In the genomic region with DNA sequence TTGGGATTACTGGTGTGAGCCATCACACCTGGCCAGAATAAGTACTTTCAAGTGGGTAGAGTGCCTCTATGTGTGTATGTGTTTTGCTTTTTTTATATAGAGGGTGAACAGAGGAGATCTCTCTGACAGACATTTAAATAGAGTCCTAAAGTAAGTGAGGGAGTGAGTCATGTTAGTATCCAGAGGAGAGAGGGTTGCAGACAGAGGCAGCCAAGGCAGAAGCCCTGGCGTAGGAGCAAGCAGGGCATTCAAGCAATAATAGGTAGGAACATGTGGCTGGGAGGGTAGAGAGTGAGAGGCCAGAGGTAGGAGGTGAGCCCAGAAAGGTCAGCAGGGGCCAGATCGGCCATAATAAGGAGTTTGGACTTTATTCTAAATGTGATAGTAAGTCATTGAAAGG, we compare ENCODE assay signal across 14 cellular contexts. TPM values are rescaled to one million over a fixed set of nuclear protein-coding genes. Genes with fewer than 3 reads are reported as not detected.
DNase-seq lines count a peak whose midpoint lies in the region; ATAC-seq and TF ChIP-seq lines count a peak whose summit lies in the region.
"Had no signal": no experiment of that assay in that cellular context is flagged by ENCODE, and none has a peak within 500 bp of the region (broad histone marks: within the 10 kb centered on the region; RNA-seq: fewer than 3 reads in every experiment).

No MANE protein-coding gene starts in this region.

- ATAC-seq in right lobe of liver = no peak

- H3K9me3 ChIP-seq in mesodermal cell (ENCODE audit: control insufficient read depth, low read length) (peaks cover 3% of the 10 kb centered on the region), right lobe of liver (no peaks in the 10 kb centered on the region)
- H3K9me3 ChIP-seq: BLaER1 treated with 17β-estradiol and CSF1 and Interleukin-3, amounts not matched to agents 10 nM and 100 nM; HAP-1; thoracic aorta had no signal

- peaks cover 46% of the 10 kb centered on the region for H3K36me3 ChIP-seq in mesodermal cell (ENCODE audit: control insufficient read depth, insufficient read depth, low read length)
- H3K36me3 ChIP-seq in H7 (replicated peaks; ENCODE audit: control insufficient read depth, insufficient read depth, low read length) = no peaks in the 10 kb centered on the region; the same call in 1 of the 2 replicates
- H3K36me3 ChIP-seq in right lobe of liver = no peaks in the 10 kb centered on the region

- H3K27me3 ChIP-seq in dorsolateral prefrontal cortex = no peaks in the 10 kb centered on the region
- no peaks in the 10 kb centered on the region for H3K27me3 ChIP-seq in H7 (ENCODE audit: control insufficient read depth, insufficient read depth, low read length)
- no peaks in the 10 kb centered on the region for H3K27me3 ChIP-seq in right lobe of liver
- H3K27me3 ChIP-seq: BLaER1 treated with 17β-estradiol and CSF1 and Interleukin-3, amounts not matched to agents 10 nM and 100 nM had no signal

- peak overlapping the region in 48 of 59 donors; percentile 1 to 94 (median 72) for H3K27ac ChIP-seq in dorsolateral prefrontal cortex
- H3K27ac ChIP-seq in mesodermal cell (ENCODE audit: low read depth, low read length, severe bottlenecking) = peak overlapping the region; percentile 36
- no peak overlapping the region for H3K27ac ChIP-seq in right lobe of liver
- H3K27ac ChIP-seq: BLaER1 treated with 17β-estradiol and CSF1 and Interleukin-3, amounts not matched to agents 10 nM and 100 nM had no signal

- H3K4me3 ChIP-seq in dorsolateral prefrontal cortex = no peak overlapping the region
- H3K4me3 ChIP-seq in mesodermal cell (ENCODE audit: extremely low read depth, insufficient read depth, low read length, poor library complexity, severe bottlenecking) = no peak overlapping the region
- H3K4me3 ChIP-seq in H7 (ENCODE audit: insufficient read depth, low read depth, low read length) = no peak overlapping the region
- no peak overlapping the region for H3K4me3 ChIP-seq in right lobe of liver
- H3K4me3 ChIP-seq: BLaER1 treated with 17β-estradiol and CSF1 and Interleukin-3, amounts not matched to agents 10 nM and 100 nM; HAP-1; thoracic aorta had no signal

- TF ChIP-seq POLR2A in right lobe of liver (IDR thresholded peaks at IDR 0.05) = no peak

- in situ Hi-C loops in ACHN (cut with HindIII; ENCODE audit: low pct_ligation_motif_present, low pct_unique_long_range_greater_than_20kb, low sequenced_read_pairs) = no loop called here

- DNase-seq in ACHN (peak; percentile 22), LHCN-M2 (ENCODE audit: low read depth) (peak; percentile 22), dorsolateral prefrontal cortex (no peak), NCI-H146 (lab: John Stamatoyannopoulos, UW) (no peak), NCI-H1417 treated with DMSO at 0.1 percent for 48 hours (lab: John Stamatoyannopoulos, UW) (no peak), H7 (no peak), right lobe of liver (no peak)
- DNase-seq: NCI-H1048; nephron progenitor cell; stimulated activated CD4-positive, alpha-beta T cell treated with anti-CD3 and anti-CD28 coated beads, Interleukin-4, amount 100 ng/mL, for 4 hours had no signal

- TF ChIP-seq CTCF in dorsolateral prefrontal cortex (IDR thresholded peaks at IDR 0.05 in 54 of 56, conservative IDR thresholded peaks at IDR 0.05 in 2 of 56; ENCODE audit: low read depth in 1 of 56, partially characterized antibody in 56 of 56) (no peak), right lobe of liver (IDR thresholded peaks at IDR 0.05) (no peak)

- H3K4me1 ChIP-seq in mesodermal cell (ENCODE audit: control insufficient read depth, insufficient read depth, low read length, poor library complexity, severe bottlenecking) = peaks cover 16% of the 10 kb centered on the region
- peaks cover 0 to 8% (median 0%) of the 10 kb centered on the region in 4 donors for H3K4me1 ChIP-seq in right lobe of liver

- WGBS in mesodermal cell (ENCODE audit: insufficient coverage in 2 of 2), 2 experiments = 97 to 100% methylated on average over 2 of the region's 2 CpGs
- 54% methylated on average over 2 of the region's 2 CpGs for WGBS in right lobe of liver (ENCODE audit: insufficient coverage, low coverage, low lambda C conversion rate, missing lambda C conversion rate)

- intact Hi-C loops in dorsolateral prefrontal cortex (cut with DNase I) = no loop called here
- intact Hi-C loops in right lobe of liver (cut with DNase I) = no loop called here

RNA-seq across cellular contexts. Expression of gene PHF20, which starts 48.9 kb away (rescaled TPM):
- total RNA-seq in LHCN-M2 (2014; rRNA removed) (22.0 and 22.7 TPM in 2 replicates), dorsolateral prefrontal cortex (100 to 1,000 TPM in 1 of 120 experiments, 10 to 100 TPM in 119; 57.3 to 113 (median 73.3) TPM), right lobe of liver (10 to 100 TPM in 5 of 6 experiments, 1 to 10 TPM in 1; 9.3 to 16.7 (median 14.5) TPM)
- 17.2 TPM for polyA plus RNA-seq in LHCN-M2 (2012)
- 32.4 TPM for polyA plus RNA-seq in mesodermal cell (2013, experiment 1 of 2)
- polyA plus RNA-seq in mesodermal cell (2013, experiment 2 of 2) = 39.1 TPM
- 31.2 and 37.1 TPM in 2 replicates for total RNA-seq in H7 (2014; rRNA removed; shearing (Covaris generic))

Comparison
In these comparisons a context has a peak if more than half of its experiments do, and no peak if none do; other contexts are left out.
1. DNase-seq: peak in ACHN (single experiment) and LHCN-M2 (single experiment); none in dorsolateral prefrontal cortex (0 of 10), NCI-H146 (single experiment), NCI-H1417 treated with DMSO at 0.1 percent for 48 hours (single experiment), H7 (single experiment) and right lobe of liver (0 of 3).
2. H3K27ac ChIP-seq: peak in dorsolateral prefrontal cortex (48 of 59) and mesodermal cell (single experiment); none in right lobe of liver (0 of 3).